ENCODE assay signal across 1 cellular context in the genomic region with DNA sequence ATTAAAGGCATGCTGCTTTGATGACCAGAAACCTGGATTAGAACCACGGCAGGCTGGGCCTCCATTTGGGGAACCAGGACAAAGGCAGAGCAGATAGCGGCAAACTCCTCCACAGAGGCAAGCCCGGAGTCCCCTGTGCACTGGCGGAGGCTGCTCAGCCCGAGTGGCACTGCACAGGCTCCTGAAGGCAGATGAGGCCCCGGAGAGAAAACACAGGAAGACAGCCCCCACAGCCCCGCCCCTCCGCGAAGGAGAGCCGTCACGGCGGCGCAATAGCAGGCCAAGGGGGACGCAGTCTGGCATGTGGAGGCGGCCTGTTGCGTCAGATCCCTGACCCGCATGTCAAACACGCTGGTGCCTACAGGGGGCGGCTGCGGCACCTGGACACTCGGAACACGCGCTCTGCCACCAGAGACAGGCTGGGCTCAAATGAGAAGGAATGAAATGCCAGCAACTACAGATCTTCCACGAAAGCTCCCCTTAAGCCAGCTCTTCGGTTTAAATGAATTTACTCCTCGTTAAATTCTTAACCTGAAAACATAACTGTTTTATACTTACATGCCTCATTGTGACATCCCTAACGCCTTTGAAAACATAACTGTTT.
A peak's percentile ranks its signal among the peaks of the same experiment; 100 is the strongest.
TF ChIP-seq lines count a peak whose summit lies in the region.

No MANE protein-coding gene starts in this region.

TF ChIP-seq in HepG2, 621 proteins besides CTCF, POLR2A, EP300 and RAD21 (continued from another document and continues in another):
- TF ChIP-seq, protein P1, sequence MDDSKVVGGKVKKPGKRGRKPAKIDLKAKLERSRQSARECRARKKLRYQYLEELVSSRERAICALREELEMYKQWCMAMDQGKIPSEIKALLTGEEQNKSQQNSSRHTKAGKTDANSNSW (CRISPR knock-in tag; IDR thresholded peaks at IDR 0.05; ENCODE audit: borderline replicate concordance): no peak
- TF ChIP-seq, protein P2, sequence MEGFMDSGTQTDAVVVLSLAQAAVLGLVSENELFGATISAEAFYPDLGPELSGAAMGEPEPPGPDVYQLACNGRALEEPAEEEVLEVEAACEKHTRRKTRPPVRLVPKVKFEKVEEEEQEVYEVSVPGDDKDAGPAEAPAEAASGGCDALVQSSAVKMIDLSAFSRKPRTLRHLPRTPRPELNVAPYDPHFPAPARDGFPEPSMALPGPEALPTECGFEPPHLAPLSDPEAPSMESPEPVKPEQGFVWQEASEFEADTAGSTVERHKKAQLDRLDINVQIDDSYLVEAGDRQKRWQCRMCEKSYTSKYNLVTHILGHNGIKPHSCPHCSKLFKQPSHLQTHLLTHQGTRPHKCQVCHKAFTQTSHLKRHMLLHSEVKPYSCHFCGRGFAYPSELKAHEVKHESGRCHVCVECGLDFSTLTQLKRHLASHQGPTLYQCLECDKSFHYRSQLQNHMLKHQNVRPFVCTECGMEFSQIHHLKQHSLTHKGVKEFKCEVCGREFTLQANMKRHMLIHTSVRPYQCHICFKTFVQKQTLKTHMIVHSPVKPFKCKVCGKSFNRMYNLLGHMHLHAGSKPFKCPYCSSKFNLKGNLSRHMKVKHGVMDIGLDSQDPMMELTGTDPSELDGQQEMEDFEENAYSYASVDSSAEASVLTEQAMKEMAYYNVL (CRISPR knock-in tag; IDR thresholded peaks at IDR 0.05; ENCODE audit: borderline replicate concordance): no peak
- no peak for TF ChIP-seq ZNF12 (CRISPR knock-in tag; IDR thresholded peaks at IDR 0.05)
- peak; percentile 15 for TF ChIP-seq TEAD3 (CRISPR knock-in tag; optimal IDR thresholded peaks at IDR 0.05; ENCODE audit: borderline replicate concordance)
- TF ChIP-seq MTA1 (CRISPR knock-in tag; IDR thresholded peaks at IDR 0.05; ENCODE audit: borderline replicate concordance): no peak
- no peak for TF ChIP-seq ZNF7 (CRISPR knock-in tag; IDR thresholded peaks at IDR 0.05)
- TF ChIP-seq CBX5 (CRISPR knock-in tag; IDR thresholded peaks at IDR 0.05; ENCODE audit: borderline replicate concordance): no peak
- TF ChIP-seq, protein P3, sequence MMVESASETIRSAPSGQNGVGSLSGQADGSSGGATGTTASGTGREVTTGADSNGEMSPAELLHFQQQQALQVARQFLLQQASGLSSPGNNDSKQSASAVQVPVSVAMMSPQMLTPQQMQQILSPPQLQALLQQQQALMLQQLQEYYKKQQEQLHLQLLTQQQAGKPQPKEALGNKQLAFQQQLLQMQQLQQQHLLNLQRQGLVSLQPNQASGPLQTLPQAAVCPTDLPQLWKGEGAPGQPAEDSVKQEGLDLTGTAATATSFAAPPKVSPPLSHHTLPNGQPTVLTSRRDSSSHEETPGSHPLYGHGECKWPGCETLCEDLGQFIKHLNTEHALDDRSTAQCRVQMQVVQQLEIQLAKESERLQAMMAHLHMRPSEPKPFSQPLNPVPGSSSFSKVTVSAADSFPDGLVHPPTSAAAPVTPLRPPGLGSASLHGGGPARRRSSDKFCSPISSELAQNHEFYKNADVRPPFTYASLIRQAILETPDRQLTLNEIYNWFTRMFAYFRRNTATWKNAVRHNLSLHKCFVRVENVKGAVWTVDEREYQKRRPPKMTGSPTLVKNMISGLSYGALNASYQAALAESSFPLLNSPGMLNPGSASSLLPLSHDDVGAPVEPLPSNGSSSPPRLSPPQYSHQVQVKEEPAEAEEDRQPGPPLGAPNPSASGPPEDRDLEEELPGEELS (CRISPR knock-in tag; IDR thresholded peaks at IDR 0.05): no peak
- no peak for TF ChIP-seq ZNF790 (CRISPR knock-in tag; IDR thresholded peaks at IDR 0.05; ENCODE audit: borderline replicate concordance)
- TF ChIP-seq, protein P4, sequence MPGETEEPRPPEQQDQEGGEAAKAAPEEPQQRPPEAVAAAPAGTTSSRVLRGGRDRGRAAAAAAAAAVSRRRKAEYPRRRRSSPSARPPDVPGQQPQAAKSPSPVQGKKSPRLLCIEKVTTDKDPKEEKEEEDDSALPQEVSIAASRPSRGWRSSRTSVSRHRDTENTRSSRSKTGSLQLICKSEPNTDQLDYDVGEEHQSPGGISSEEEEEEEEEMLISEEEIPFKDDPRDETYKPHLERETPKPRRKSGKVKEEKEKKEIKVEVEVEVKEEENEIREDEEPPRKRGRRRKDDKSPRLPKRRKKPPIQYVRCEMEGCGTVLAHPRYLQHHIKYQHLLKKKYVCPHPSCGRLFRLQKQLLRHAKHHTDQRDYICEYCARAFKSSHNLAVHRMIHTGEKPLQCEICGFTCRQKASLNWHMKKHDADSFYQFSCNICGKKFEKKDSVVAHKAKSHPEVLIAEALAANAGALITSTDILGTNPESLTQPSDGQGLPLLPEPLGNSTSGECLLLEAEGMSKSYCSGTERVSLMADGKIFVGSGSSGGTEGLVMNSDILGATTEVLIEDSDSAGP (CRISPR knock-in tag; IDR thresholded peaks at IDR 0.05; ENCODE audit: borderline replicate concordance): peak; percentile 24; the same call in 1 of the 2 replicates
- TF ChIP-seq XRCC5 (optimal IDR thresholded peaks at IDR 0.05; ENCODE audit: low read length): peak; percentile 23
- TF ChIP-seq, protein P5, sequence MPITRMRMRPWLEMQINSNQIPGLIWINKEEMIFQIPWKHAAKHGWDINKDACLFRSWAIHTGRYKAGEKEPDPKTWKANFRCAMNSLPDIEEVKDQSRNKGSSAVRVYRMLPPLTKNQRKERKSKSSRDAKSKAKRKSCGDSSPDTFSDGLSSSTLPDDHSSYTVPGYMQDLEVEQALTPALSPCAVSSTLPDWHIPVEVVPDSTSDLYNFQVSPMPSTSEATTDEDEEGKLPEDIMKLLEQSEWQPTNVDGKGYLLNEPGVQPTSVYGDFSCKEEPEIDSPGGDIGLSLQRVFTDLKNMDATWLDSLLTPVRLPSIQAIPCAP (CRISPR knock-in tag; IDR thresholded peaks at IDR 0.05; ENCODE audit: low read depth): no peak
- TF ChIP-seq MAF1 (CRISPR knock-in tag; IDR thresholded peaks at IDR 0.05; ENCODE audit: borderline replicate concordance): no peak
- peak; percentile 36; the same call in 1 of the 2 replicates for TF ChIP-seq GATAD2A (CRISPR knock-in tag; IDR thresholded peaks at IDR 0.05)
- TF ChIP-seq, protein P6, sequence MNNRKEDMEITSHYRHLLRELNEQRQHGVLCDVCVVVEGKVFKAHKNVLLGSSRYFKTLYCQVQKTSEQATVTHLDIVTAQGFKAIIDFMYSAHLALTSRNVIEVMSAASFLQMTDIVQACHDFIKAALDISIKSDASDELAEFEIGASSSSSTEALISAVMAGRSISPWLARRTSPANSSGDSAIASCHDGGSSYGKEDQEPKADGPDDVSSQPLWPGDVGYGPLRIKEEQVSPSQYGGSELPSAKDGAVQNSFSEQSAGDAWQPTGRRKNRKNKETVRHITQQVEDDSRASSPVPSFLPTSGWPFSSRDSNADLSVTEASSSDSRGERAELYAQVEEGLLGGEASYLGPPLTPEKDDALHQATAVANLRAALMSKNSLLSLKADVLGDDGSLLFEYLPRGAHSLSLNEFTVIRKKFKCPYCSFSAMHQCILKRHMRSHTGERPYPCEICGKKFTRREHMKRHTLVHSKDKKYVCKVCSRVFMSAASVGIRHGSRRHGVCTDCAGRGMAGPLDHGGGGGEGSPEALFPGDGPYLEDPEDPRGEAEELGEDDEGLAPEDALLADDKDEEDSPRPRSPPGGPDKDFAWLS (CRISPR knock-in tag; IDR thresholded peaks at IDR 0.05; ENCODE audit: borderline replicate concordance): no peak
- no peak for TF ChIP-seq ZNF773 (CRISPR knock-in tag; IDR thresholded peaks at IDR 0.05; ENCODE audit: borderline replicate concordance)
- 0 out of 2 replicates have a peak, but pooled peaks have one; percentile 16 for TF ChIP-seq ZNF614 (CRISPR knock-in tag; IDR thresholded peaks at IDR 0.05; ENCODE audit: borderline replicate concordance)
- no peak for TF ChIP-seq KDM3A (CRISPR knock-in tag; IDR thresholded peaks at IDR 0.05; ENCODE audit: low read depth)
- TF ChIP-seq ZNF703 (CRISPR knock-in tag; IDR thresholded peaks at IDR 0.05; ENCODE audit: borderline replicate concordance): no peak
- TF ChIP-seq SRSF9 (IDR thresholded peaks at IDR 0.05; ENCODE audit: borderline replicate concordance, insufficient read depth, low read depth, low read length, poor library complexity, severe bottlenecking): no peak
- no peak for TF ChIP-seq TBX3 (IDR thresholded peaks at IDR 0.05; ENCODE audit: borderline replicate concordance)
- no peak for TF ChIP-seq ESRRA (CRISPR knock-in tag; IDR thresholded peaks at IDR 0.05; ENCODE audit: low read depth)
- no peak for TF ChIP-seq ZNF33A (CRISPR knock-in tag; IDR thresholded peaks at IDR 0.05; ENCODE audit: borderline replicate concordance)
- TF ChIP-seq ZSCAN22 (CRISPR knock-in tag; IDR thresholded peaks at IDR 0.05): no peak
- no peak for TF ChIP-seq ZNF274 (CRISPR knock-in tag; IDR thresholded peaks at IDR 0.05)
- no peak for TF ChIP-seq JUN (CRISPR knock-in tag; IDR thresholded peaks at IDR 0.05)
- no peak for TF ChIP-seq ZFYVE20 (CRISPR knock-in tag; IDR thresholded peaks at IDR 0.05; ENCODE audit: borderline replicate concordance, low read depth)
- TF ChIP-seq ZNF615 (CRISPR knock-in tag; IDR thresholded peaks at IDR 0.05; ENCODE audit: borderline replicate concordance): no peak
- no peak for TF ChIP-seq ZNF891 (CRISPR knock-in tag; IDR thresholded peaks at IDR 0.05)
- TF ChIP-seq, protein P7, sequence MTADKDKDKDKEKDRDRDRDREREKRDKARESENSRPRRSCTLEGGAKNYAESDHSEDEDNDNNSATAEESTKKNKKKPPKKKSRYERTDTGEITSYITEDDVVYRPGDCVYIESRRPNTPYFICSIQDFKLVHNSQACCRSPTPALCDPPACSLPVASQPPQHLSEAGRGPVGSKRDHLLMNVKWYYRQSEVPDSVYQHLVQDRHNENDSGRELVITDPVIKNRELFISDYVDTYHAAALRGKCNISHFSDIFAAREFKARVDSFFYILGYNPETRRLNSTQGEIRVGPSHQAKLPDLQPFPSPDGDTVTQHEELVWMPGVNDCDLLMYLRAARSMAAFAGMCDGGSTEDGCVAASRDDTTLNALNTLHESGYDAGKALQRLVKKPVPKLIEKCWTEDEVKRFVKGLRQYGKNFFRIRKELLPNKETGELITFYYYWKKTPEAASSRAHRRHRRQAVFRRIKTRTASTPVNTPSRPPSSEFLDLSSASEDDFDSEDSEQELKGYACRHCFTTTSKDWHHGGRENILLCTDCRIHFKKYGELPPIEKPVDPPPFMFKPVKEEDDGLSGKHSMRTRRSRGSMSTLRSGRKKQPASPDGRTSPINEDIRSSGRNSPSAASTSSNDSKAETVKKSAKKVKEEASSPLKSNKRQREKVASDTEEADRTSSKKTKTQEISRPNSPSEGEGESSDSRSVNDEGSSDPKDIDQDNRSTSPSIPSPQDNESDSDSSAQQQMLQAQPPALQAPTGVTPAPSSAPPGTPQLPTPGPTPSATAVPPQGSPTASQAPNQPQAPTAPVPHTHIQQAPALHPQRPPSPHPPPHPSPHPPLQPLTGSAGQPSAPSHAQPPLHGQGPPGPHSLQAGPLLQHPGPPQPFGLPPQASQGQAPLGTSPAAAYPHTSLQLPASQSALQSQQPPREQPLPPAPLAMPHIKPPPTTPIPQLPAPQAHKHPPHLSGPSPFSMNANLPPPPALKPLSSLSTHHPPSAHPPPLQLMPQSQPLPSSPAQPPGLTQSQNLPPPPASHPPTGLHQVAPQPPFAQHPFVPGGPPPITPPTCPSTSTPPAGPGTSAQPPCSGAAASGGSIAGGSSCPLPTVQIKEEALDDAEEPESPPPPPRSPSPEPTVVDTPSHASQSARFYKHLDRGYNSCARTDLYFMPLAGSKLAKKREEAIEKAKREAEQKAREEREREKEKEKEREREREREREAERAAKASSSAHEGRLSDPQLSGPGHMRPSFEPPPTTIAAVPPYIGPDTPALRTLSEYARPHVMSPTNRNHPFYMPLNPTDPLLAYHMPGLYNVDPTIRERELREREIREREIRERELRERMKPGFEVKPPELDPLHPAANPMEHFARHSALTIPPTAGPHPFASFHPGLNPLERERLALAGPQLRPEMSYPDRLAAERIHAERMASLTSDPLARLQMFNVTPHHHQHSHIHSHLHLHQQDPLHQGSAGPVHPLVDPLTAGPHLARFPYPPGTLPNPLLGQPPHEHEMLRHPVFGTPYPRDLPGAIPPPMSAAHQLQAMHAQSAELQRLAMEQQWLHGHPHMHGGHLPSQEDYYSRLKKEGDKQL (CRISPR knock-in tag; IDR thresholded peaks at IDR 0.05; ENCODE audit: low read depth): no peak
- no peak for TF ChIP-seq NCOA5 (CRISPR knock-in tag; IDR thresholded peaks at IDR 0.05)
- TF ChIP-seq, protein P8, sequence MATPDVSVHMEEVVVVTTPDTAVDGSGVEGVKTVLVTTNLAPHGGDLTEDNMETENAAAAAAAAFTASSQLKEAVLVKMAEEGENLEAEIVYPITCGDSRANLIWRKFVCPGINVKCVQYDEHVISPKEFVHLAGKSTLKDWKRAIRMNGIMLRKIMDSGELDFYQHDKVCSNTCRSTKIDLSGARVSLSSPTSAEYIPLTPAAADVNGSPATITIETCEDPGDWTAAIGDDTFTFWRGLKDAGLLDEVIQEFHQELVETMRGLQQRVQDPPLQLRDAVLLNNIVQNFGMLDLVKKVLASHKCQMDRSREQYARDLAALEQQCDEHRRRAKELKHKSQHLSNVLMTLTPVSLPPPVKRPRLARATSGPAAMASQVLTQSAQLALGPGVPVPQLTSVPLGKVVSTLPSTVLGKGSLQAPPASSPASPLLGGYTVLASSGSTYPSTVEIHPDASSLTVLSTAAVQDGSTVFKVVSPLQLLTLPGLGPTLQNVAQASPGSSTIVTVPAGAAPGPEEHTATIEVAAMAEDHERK (CRISPR knock-in tag; IDR thresholded peaks at IDR 0.05; ENCODE audit: low read depth): no peak
- peak; percentile 92 for TF ChIP-seq HOXA3 (CRISPR knock-in tag; IDR thresholded peaks at IDR 0.05)
- no peak for TF ChIP-seq TBX2 (CRISPR knock-in tag; IDR thresholded peaks at IDR 0.05; ENCODE audit: borderline replicate concordance)
- TF ChIP-seq, protein P9, sequence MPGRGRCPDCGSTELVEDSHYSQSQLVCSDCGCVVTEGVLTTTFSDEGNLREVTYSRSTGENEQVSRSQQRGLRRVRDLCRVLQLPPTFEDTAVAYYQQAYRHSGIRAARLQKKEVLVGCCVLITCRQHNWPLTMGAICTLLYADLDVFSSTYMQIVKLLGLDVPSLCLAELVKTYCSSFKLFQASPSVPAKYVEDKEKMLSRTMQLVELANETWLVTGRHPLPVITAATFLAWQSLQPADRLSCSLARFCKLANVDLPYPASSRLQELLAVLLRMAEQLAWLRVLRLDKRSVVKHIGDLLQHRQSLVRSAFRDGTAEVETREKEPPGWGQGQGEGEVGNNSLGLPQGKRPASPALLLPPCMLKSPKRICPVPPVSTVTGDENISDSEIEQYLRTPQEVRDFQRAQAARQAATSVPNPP (CRISPR knock-in tag; IDR thresholded peaks at IDR 0.05): no peak
- no peak for TF ChIP-seq SOX5 (CRISPR knock-in tag; IDR thresholded peaks at IDR 0.05; ENCODE audit: borderline replicate concordance)
- no peak for TF ChIP-seq GLI4 (CRISPR knock-in tag; IDR thresholded peaks at IDR 0.05; ENCODE audit: borderline replicate concordance)
- no peak for TF ChIP-seq FOXK2 (IDR thresholded peaks at IDR 0.05)
- TF ChIP-seq SALL1 (CRISPR knock-in tag; IDR thresholded peaks at IDR 0.05): 0 out of 2 replicates have a peak, but pooled peaks have one; percentile 5
- no peak for TF ChIP-seq IKZF4 (CRISPR knock-in tag; IDR thresholded peaks at IDR 0.05; ENCODE audit: borderline replicate concordance, low read depth, not compliant biosample characterization)
- no peak for TF ChIP-seq NFYC (CRISPR knock-in tag; IDR thresholded peaks at IDR 0.05)
- TF ChIP-seq RNF2 (conservative IDR thresholded peaks at IDR 0.05; ENCODE audit: low read depth): no peak
